ENCODE assay signal across 10 cellular contexts in genomic region chr3:15294914-15295313, GRCh38. TPM values are rescaled to one million over a fixed set of nuclear protein-coding genes. Genes with fewer than 3 reads are reported as not detected.
DNase-seq lines count a peak whose midpoint lies in the region; ATAC-seq and TF ChIP-seq lines count a peak whose summit lies in the region.
"Had no signal": no experiment of that assay in that cellular context is flagged by ENCODE, and none has a peak within 500 bp of the region (broad histone marks: within the 10 kb centered on the region; RNA-seq: fewer than 3 reads in every experiment).

No MANE protein-coding gene starts in this region.

- H3K27me3 Mint-ChIP-seq in naive thymus-derived CD4-positive, alpha-beta T cell: no peaks in the 10 kb centered on the region
- peaks cover 1% of the 10 kb centered on the region for H3K27me3 Mint-ChIP-seq in GM23338 (ENCODE audit: insufficient read depth, low read depth, poor library complexity)

- peaks cover 21% of the 10 kb centered on the region for H3K4me1 ChIP-seq in ACC112 (ENCODE audit: control insufficient read depth, insufficient read depth, low read length, unreplicated experiment)
- peaks cover 17 to 34% of the 10 kb centered on the region in 2 donors for H3K4me1 ChIP-seq in duodenal mucosa (ENCODE audit: control insufficient read depth in 1 of 2, insufficient read depth in 2 of 2, low read length in 2 of 2)
- H3K4me1 ChIP-seq in naive thymus-derived CD4-positive, alpha-beta T cell (ENCODE audit: control insufficient read depth in 2 of 2, insufficient read depth in 2 of 2, low read length in 2 of 2): peaks cover 57 to 60% of the 10 kb centered on the region in 2 donors
- H3K4me1 ChIP-seq in GM23338 (ENCODE audit: insufficient read depth): no peaks in the 10 kb centered on the region

- peaks cover 2% of the 10 kb centered on the region; the same call in 1 of the 2 replicates for H4K20me1 ChIP-seq in GM23338 (replicated peaks; ENCODE audit: insufficient read depth)

- peak overlapping the region; percentile 62; the same call in 1 of the 2 replicates for H3K27ac ChIP-seq in ACC112 (ENCODE audit: low read depth, low read length)
- H3K27ac ChIP-seq in duodenal mucosa (ENCODE audit: low read depth, low read length): peak overlapping the region; percentile 26
- no peak overlapping the region for H3K27ac ChIP-seq in naive thymus-derived CD4-positive, alpha-beta T cell (ENCODE audit: low read depth, low read length)
- no peak overlapping the region for H3K27ac ChIP-seq in GM23338 (ENCODE audit: low read depth)
- H3K27ac ChIP-seq: epithelial cell of prostate had no signal

- H3K9ac ChIP-seq in duodenal mucosa (ENCODE audit: low read depth in 1 of 2, low read length in 2 of 2): no peak overlapping the region

- no peaks in the 10 kb centered on the region for H3K27me3 ChIP-seq in ACC112 (ENCODE audit: insufficient read depth, low read length)
- no peaks in the 10 kb centered on the region for H3K27me3 ChIP-seq in duodenal mucosa (ENCODE audit: control insufficient read depth in 1 of 2, insufficient read depth in 2 of 2, low read length in 2 of 2)
- H3K27me3 ChIP-seq in naive thymus-derived CD4-positive, alpha-beta T cell (ENCODE audit: control insufficient read depth in 2 of 2, insufficient read depth in 2 of 2, low read length in 2 of 2): no peaks in the 10 kb centered on the region
- no peaks in the 10 kb centered on the region for H3K27me3 ChIP-seq in GM23338 (ENCODE audit: insufficient read depth)

- H3K4me3 ChIP-seq in ACC112 (ENCODE audit: low read depth, low read length): no peak overlapping the region
- no peak overlapping the region for H3K4me3 ChIP-seq in duodenal mucosa (ENCODE audit: low read depth in 1 of 2, low read length in 2 of 2)
- H3K4me3 ChIP-seq in naive thymus-derived CD4-positive, alpha-beta T cell (ENCODE audit: low read length): no peak overlapping the region
- no peak overlapping the region for H3K4me3 ChIP-seq in GM23338
- H3K4me3 ChIP-seq: GM12878 had no signal

- CTCF ChIA-PET in naive thymus-derived CD4-positive, alpha-beta T cell (lab: Charles Lee): interaction anchor here (0.6 to 1.4 kb wide), 4 partner anchors 19 to 84 kb away, joined by 4 to 9 read pairs (median 4); no protein-coding TSS in a partner anchor

- peak overlapping the region in 3 of 10 donors; percentile 1 to 18 (median 2) for H3K4me3 Mint-ChIP-seq in naive thymus-derived CD4-positive, alpha-beta T cell
- no peak overlapping the region for H3K4me3 Mint-ChIP-seq in GM23338

- ATAC-seq in naive thymus-derived CD4-positive, alpha-beta T cell: peak; percentile 63
- ATAC-seq in GM23338: no peak
- ATAC-seq: GM12878 had no signal

- no peaks in the 10 kb centered on the region for H3K9me2 ChIP-seq in GM23338 (ENCODE audit: insufficient read depth)

- H3K36me3 ChIP-seq in ACC112 (ENCODE audit: insufficient read depth, low read length): no peaks in the 10 kb centered on the region
- no peaks in the 10 kb centered on the region for H3K36me3 ChIP-seq in duodenal mucosa (ENCODE audit: control insufficient read depth in 1 of 2, insufficient read depth in 2 of 2, low read length in 2 of 2)
- no peaks in the 10 kb centered on the region for H3K36me3 ChIP-seq in naive thymus-derived CD4-positive, alpha-beta T cell (ENCODE audit: control insufficient read depth in 2 of 3, insufficient read depth in 3 of 3, low read length in 3 of 3)
- H3K36me3 ChIP-seq in GM23338 (ENCODE audit: insufficient read depth): no peaks in the 10 kb centered on the region

- TF ChIP-seq CTCF in GM23338 (conservative IDR thresholded peaks at IDR 0.05; ENCODE audit: low read depth in 2 of 2): no peak

- POLR2A ChIA-PET in naive thymus-derived CD4-positive, alpha-beta T cell (lab: Charles Lee): interaction anchor here (0.9 to 1.7 kb wide), 4 partner anchors 9 to 31 kb away, joined by 3 read pairs; no protein-coding TSS in a partner anchor

- H3K36me3 Mint-ChIP-seq in naive thymus-derived CD4-positive, alpha-beta T cell: peaks cover 10 to 43% (median 36%) of the 10 kb centered on the region in 5 donors
- no peaks in the 10 kb centered on the region for H3K36me3 Mint-ChIP-seq in GM23338 (ENCODE audit: low read depth)

- no peaks in the 10 kb centered on the region for H3K9me3 ChIP-seq in duodenal mucosa (ENCODE audit: control insufficient read depth in 1 of 2, low read length in 2 of 2)
- H3K9me3 ChIP-seq in naive thymus-derived CD4-positive, alpha-beta T cell (ENCODE audit: control insufficient read depth in 2 of 3, low read length in 3 of 3): no peaks in the 10 kb centered on the region

- H3K9me3 Mint-ChIP-seq in naive thymus-derived CD4-positive, alpha-beta T cell: peaks cover 0 to 5% (median 0%) of the 10 kb centered on the region in 11 donors
- H3K9me3 Mint-ChIP-seq in GM23338: no peaks in the 10 kb centered on the region

- DNase-seq in NCI-H2029 treated with DMSO at 0.1 percent for 48 hours (lab: John Stamatoyannopoulos, UW): peak; percentile 65
- DNase-seq in naive thymus-derived CD4-positive, alpha-beta T cell: no peak
- DNase-seq in activated T-cell treated with anti-CD3 and anti-CD28 coated beads, Interleukin-2, amount 50 U/mL, for 1 hour: no peak
- DNase-seq in ecto neural progenitor cell (ENCODE audit: low spot score): no peak
- DNase-seq in NCI-H1694 (lab: John Stamatoyannopoulos, UW): no peak
- no peak for DNase-seq in GM23338 (ENCODE audit: low spot score)

- H3K4me2 ChIP-seq in GM23338: no peak overlapping the region

- peaks cover 5% of the 10 kb centered on the region for H3K79me2 ChIP-seq in ACC112 (ENCODE audit: control insufficient read depth, insufficient read depth, low read length, unreplicated experiment)
- H3K79me2 ChIP-seq in GM23338 (replicated peaks; ENCODE audit: insufficient read depth): no peaks in the 10 kb centered on the region

- intact Hi-C loops in naive thymus-derived CD4-positive, alpha-beta T cell (cut with micrococcal nuclease): no loop called here

- H3K4me1 Mint-ChIP-seq in naive thymus-derived CD4-positive, alpha-beta T cell: peaks cover 61 to 96% (median 80%) of the 10 kb centered on the region in 7 donors
- H3K4me1 Mint-ChIP-seq in GM23338: no peaks in the 10 kb centered on the region

- no peak overlapping the region for H2AFZ ChIP-seq in ACC112 (ENCODE audit: low read length, unreplicated experiment)
- H2AFZ ChIP-seq in GM23338: no peak overlapping the region

- no peaks in the 10 kb centered on the region for H3F3A ChIP-seq in GM23338 (replicated peaks; ENCODE audit: low read depth)

- peak overlapping the region in 8 of 9 donors; percentile 25 to 96 (median 72) for H3K27ac Mint-ChIP-seq in naive thymus-derived CD4-positive, alpha-beta T cell
- no peak overlapping the region for H3K27ac Mint-ChIP-seq in GM23338

TF ChIP-seq in GM23338, 12 proteins besides CTCF, POLR2A, EP300 and RAD21 (continues in another document):
- TF ChIP-seq EZH2phosphoT487 (IDR thresholded peaks at IDR 0.05; ENCODE audit: unreplicated experiment) (no peak), CREB1 (CRISPR knock-in tag; IDR thresholded peaks at IDR 0.05; ENCODE audit: low read depth) (no peak), ZNF114 (CRISPR knock-in tag; IDR thresholded peaks at IDR 0.05) (no peak), STAT1 (IDR thresholded peaks at IDR 0.05; ENCODE audit: unreplicated experiment) (no peak), POLR2AphosphoS5 (IDR thresholded peaks at IDR 0.05; ENCODE audit: low read depth) (no peak), EZH2 (IDR thresholded peaks at IDR 0.05; ENCODE audit: low read depth, unreplicated experiment) (no peak)

RNA-seq across cellular contexts. Expression of gene SH3BP5, which starts 37.5 kb away (rescaled TPM):
- total RNA-seq in naive thymus-derived CD4-positive, alpha-beta T cell: 10 to 100 TPM; 18.5 to 64.7 (median 39.5) TPM
- polyA plus RNA-seq in naive thymus-derived CD4-positive, alpha-beta T cell: 10 to 100 TPM; 38.2 to 49.6 TPM
- 8.3 and 9.1 TPM in 2 replicates for total RNA-seq in GM23338 (2014; rRNA removed; shearing (Covaris generic))
- 5.8 and 5.9 TPM in 2 replicates for polyA plus RNA-seq in GM23338 (2016; fragmentation: Nextera tagmentation; extraction: Ambion mirVana)

Comparison
In these comparisons a context has a peak if more than half of its experiments do, and no peak if none do; other contexts are left out.
1. H3K27ac ChIP-seq: peak in ACC112 (single experiment) and duodenal mucosa (single experiment); none in naive thymus-derived CD4-positive, alpha-beta T cell (single experiment) and GM23338 (single experiment).